In the genomic region with DNA sequence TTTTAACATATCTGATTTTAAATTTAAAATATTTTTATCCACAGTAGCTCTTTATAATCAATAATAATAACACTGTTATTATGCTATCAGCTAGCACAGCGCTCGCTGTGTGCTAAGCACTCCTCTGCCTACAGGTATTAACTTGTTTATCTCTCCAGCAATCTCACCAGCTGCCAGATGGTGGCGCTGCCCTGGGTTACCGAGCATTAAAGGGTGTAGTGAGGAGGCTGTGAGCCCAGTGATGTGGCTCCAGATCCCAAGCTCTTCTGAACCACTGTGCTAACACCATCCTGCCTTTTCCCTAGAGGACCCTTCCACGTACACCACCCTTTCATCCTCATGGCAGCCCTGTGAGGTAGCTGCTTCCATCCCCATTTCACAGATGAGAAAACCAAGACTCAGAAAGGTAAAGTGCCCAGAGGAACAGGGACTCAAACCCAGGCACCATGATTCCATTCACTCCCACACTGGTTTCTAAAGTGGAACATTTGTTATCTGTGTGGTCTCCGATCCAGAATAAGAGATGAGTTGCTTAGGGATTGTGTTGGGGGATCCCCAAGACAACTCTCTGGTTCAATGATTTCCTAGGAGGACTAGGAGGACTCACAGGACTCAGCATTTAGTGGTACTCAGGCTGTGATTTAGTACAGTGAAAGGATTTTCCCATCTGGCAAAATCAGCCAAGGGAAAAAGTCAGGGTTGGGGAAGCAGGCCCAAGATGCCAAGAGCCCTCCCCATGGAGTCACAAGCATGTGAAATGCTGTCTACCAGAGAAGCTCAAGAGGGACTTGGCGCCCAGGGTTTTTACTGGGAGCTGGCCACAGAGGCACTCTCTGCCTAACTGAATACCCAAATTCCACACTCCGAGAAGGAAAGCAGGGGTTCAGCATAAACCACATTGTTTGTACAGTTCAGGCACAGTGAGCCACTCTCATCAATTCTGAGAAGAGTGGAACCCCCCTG, we compare ENCODE assay signal across 8 cellular contexts.
A peak's percentile ranks its signal among the peaks of the same experiment; 100 is the strongest.
DNase-seq lines count a peak whose midpoint lies in the region; ATAC-seq and TF ChIP-seq lines count a peak whose summit lies in the region.

No MANE protein-coding gene starts in this region.

- peak; percentile 70 for DNase-seq in DMS53 (lab: John Stamatoyannopoulos, UW)
- peak; percentile 74 for DNase-seq in NT2/D1 (ENCODE audit: low read depth, low spot score)
- peak; percentile 23 for DNase-seq in choroid plexus epithelial cell (ENCODE audit: low read depth)
- DNase-seq in retinal pigment epithelial cell (ENCODE audit: low read depth), result no peak
- DNase-seq in GOT3 (lab: John Stamatoyannopoulos, UW), result no peak

- ATAC-seq in GM21390 (IDR thresholded peaks at IDR 0.05; ENCODE audit: unreplicated experiment) (peak; percentile 62), HG03095 (IDR thresholded peaks at IDR 0.05; ENCODE audit: unreplicated experiment) (no peak), GM19452 (IDR thresholded peaks at IDR 0.05; ENCODE audit: unreplicated experiment) (no peak)

- H3K36me3 ChIP-seq in NT2/D1 (ENCODE audit: insufficient read depth, insufficient read length, low read length), result no peaks in the 10 kb centered on the region

- no peak overlapping the region for H3K9ac ChIP-seq in NT2/D1 (ENCODE audit: insufficient read length, low read depth)

- peaks cover 14% of the 10 kb centered on the region for H3K4me1 ChIP-seq in NT2/D1 (ENCODE audit: insufficient read depth, insufficient read length)

- H3K9me3 ChIP-seq in NT2/D1 (ENCODE audit: insufficient read depth, low read length), result no peaks in the 10 kb centered on the region

- H3K4me3 ChIP-seq in NT2/D1 (ENCODE audit: insufficient read length, low read depth) (no peak overlapping the region), choroid plexus epithelial cell (ENCODE audit: low read depth, low read length) (no peak overlapping the region), retinal pigment epithelial cell (ENCODE audit: low read length) (no peak overlapping the region)

- TF ChIP-seq CTCF in choroid plexus epithelial cell (conservative IDR thresholded peaks at IDR 0.05; ENCODE audit: low read depth, low read length) (peak; percentile 69), retinal pigment epithelial cell (conservative IDR thresholded peaks at IDR 0.05; ENCODE audit: low read depth, low read length) (peak; percentile 72)

- H3K27me3 ChIP-seq in NT2/D1 (ENCODE audit: insufficient read depth, insufficient read length), result no peaks in the 10 kb centered on the region

Comparison
In these comparisons a context has a peak if more than half of its experiments do, and no peak if none do; other contexts are left out.
1. DNase-seq: peak in DMS53 (single experiment), NT2/D1 (single experiment) and choroid plexus epithelial cell (single experiment); none in retinal pigment epithelial cell (single experiment) and GOT3 (single experiment).